Comparison of ENCODE assay signal across 8 cellular contexts in the genomic region with DNA sequence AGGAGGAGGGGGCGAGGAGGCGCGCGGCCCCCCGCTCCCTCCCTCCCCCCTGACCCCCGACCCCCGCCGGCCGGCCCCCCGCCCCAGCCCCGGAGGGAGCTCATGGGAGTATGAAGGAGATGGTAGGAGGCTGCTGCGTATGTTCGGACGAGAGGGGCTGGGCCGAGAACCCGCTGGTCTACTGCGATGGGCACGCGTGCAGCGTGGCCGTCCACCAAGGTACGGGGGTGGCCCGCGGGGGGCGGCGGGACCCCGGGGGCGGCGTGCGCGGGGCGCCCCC. TPM values are rescaled to one million over a fixed set of nuclear protein-coding genes. Genes with fewer than 3 reads are reported as not detected.
DNase-seq lines count a peak whose midpoint lies in the region; ATAC-seq and TF ChIP-seq lines count a peak whose summit lies in the region.

No MANE protein-coding gene starts in this region.

- H3K4me3 Mint-ChIP-seq in chondrocyte (ENCODE audit: unreplicated experiment) = peak overlapping the region; percentile 87
- peak overlapping the region; percentile 65 to 100 (median 97) for H3K4me3 Mint-ChIP-seq in naive thymus-derived CD4-positive, alpha-beta T cell

- H3K27ac ChIP-seq in KOPT-K1 (ENCODE audit: low read depth, low read length, poor library complexity, severe bottlenecking) = peak overlapping the region; percentile 97
- peak overlapping the region; percentile 71 for H3K27ac ChIP-seq in naive thymus-derived CD4-positive, alpha-beta T cell (ENCODE audit: low read depth, low read length)

- intact Hi-C loops in naive thymus-derived CD4-positive, alpha-beta T cell (cut with micrococcal nuclease) = loop anchor here (1.0 kb wide), 3 partner anchors 23 to 46 kb away; no protein-coding TSS in a partner anchor

- no peaks in the 10 kb centered on the region for H3K27me3 Mint-ChIP-seq in chondrocyte (ENCODE audit: low read depth)
- no peaks in the 10 kb centered on the region for H3K27me3 Mint-ChIP-seq in naive thymus-derived CD4-positive, alpha-beta T cell

- CTCF ChIA-PET in BJ (lab: Yijun Ruan, JAX) = interaction anchor here (1.0 to 1.4 kb wide), 3 partner anchors 16 to 30 kb away, joined by 3 to 5 read pairs (median 3); partner anchors contain the start of gene CISD3
- CTCF ChIA-PET in naive thymus-derived CD4-positive, alpha-beta T cell (lab: Charles Lee) = interaction anchor here (0.6 to 1.9 kb wide), 4 partner anchors 23 to 30 kb away, joined by 3 to 14 read pairs (median 5); no protein-coding TSS in a partner anchor

- H3K9me3 ChIP-seq in KOPT-K1 (ENCODE audit: insufficient read depth, low read length, poor library complexity, severe bottlenecking) = no peaks in the 10 kb centered on the region
- H3K9me3 ChIP-seq in naive thymus-derived CD4-positive, alpha-beta T cell (ENCODE audit: control insufficient read depth in 2 of 3, low read length in 3 of 3) = no peaks in the 10 kb centered on the region

- peaks cover 6% of the 10 kb centered on the region for H3K36me3 Mint-ChIP-seq in chondrocyte (ENCODE audit: low read depth)
- H3K36me3 Mint-ChIP-seq in naive thymus-derived CD4-positive, alpha-beta T cell = peaks cover 8 to 34% (median 9%) of the 10 kb centered on the region in 5 donors

- DNase-seq in BJ (ENCODE audit: low read depth) (no peak), chondrocyte (ENCODE audit: low spot score) (no peak), medulla oblongata (ENCODE audit: extremely low spot score) (no peak), NCI-H1105 (lab: John Stamatoyannopoulos, UW) (no peak)
- DNase-seq in naive thymus-derived CD4-positive, alpha-beta T cell = peak in 2 of 9 donors; percentile 23 to 51

- ATAC-seq in naive thymus-derived CD4-positive, alpha-beta T cell = no peak
- ATAC-seq in HG02610 (IDR thresholded peaks at IDR 0.05; ENCODE audit: unreplicated experiment) = no peak
- ATAC-seq in GM21576 (IDR thresholded peaks at IDR 0.05; ENCODE audit: unreplicated experiment) = no peak

- TF ChIP-seq CTCF in BJ (IDR thresholded peaks at IDR 0.05; ENCODE audit: insufficient read depth, low read depth, low read length) (no peak), chondrocyte (IDR thresholded peaks at IDR 0.05) (no peak)

- H3K4me1 ChIP-seq in naive thymus-derived CD4-positive, alpha-beta T cell (ENCODE audit: control insufficient read depth in 2 of 2, insufficient read depth in 2 of 2, low read length in 2 of 2) = peaks cover 27 to 29% of the 10 kb centered on the region in 2 donors

- no peaks in the 10 kb centered on the region for H3K27me3 ChIP-seq in BJ (ENCODE audit: control insufficient read depth, insufficient read depth, low read length)
- H3K27me3 ChIP-seq in naive thymus-derived CD4-positive, alpha-beta T cell (ENCODE audit: control insufficient read depth in 2 of 2, insufficient read depth in 2 of 2, low read length in 2 of 2) = no peaks in the 10 kb centered on the region

- POLR2A ChIA-PET in BJ (lab: Charles Lee) = no interaction called here
- POLR2A ChIA-PET in naive thymus-derived CD4-positive, alpha-beta T cell (lab: Charles Lee) = interaction anchor here (0.8 to 14.1 kb wide), 10 partner anchors 10 to 148 kb away, joined by 3 to 317 read pairs (median 5); partner anchors contain the start of genes CISD3 and RPL23

- peaks cover 50% of the 10 kb centered on the region for H3K4me1 Mint-ChIP-seq in chondrocyte (ENCODE audit: low read depth)
- peaks cover 35 to 58% (median 46%) of the 10 kb centered on the region in 7 donors for H3K4me1 Mint-ChIP-seq in naive thymus-derived CD4-positive, alpha-beta T cell

- no peaks in the 10 kb centered on the region for H3K9me3 Mint-ChIP-seq in chondrocyte (ENCODE audit: low read depth)
- peaks cover 0 to 2% (median 0%) of the 10 kb centered on the region in 11 donors for H3K9me3 Mint-ChIP-seq in naive thymus-derived CD4-positive, alpha-beta T cell

- no peak overlapping the region for H3K27ac Mint-ChIP-seq in chondrocyte (ENCODE audit: unreplicated experiment)
- peak overlapping the region in 6 of 9 donors; percentile 38 to 98 (median 89) for H3K27ac Mint-ChIP-seq in naive thymus-derived CD4-positive, alpha-beta T cell

- H3K36me3 ChIP-seq in BJ (ENCODE audit: control insufficient read depth, insufficient read depth, low read length) = peaks cover 9% of the 10 kb centered on the region
- H3K36me3 ChIP-seq in KOPT-K1 (ENCODE audit: insufficient read depth, low read length) = peaks cover 34% of the 10 kb centered on the region
- peaks cover 15 to 37% (median 20%) of the 10 kb centered on the region in 3 experiments for H3K36me3 ChIP-seq in naive thymus-derived CD4-positive, alpha-beta T cell (ENCODE audit: control insufficient read depth in 2 of 3, insufficient read depth in 3 of 3, low read length in 3 of 3)

- H3K4me3 ChIP-seq in BJ (ENCODE audit: low read depth, low read length) = peak overlapping the region; percentile 69
- H3K4me3 ChIP-seq in naive thymus-derived CD4-positive, alpha-beta T cell (ENCODE audit: low read length) = peak overlapping the region; percentile 73

RNA-seq across cellular contexts. Expression of gene MLLT6, which starts 0.4 kb away (rescaled TPM):
- 21.4 and 32.1 TPM in 2 replicates for polyA plus RNA-seq in BJ (2011; rRNA removed)
- polyA minus RNA-seq in BJ (2011; rRNA and poly(A)+ RNA removed) = 21.5 and 32.8 TPM in 2 replicates
- total RNA-seq in chondrocyte = 44.9 to 64.2 TPM (median 50.0 TPM) in 3 replicates
- 100 to 1,000 TPM; 287 to 533 (median 384) TPM for total RNA-seq in naive thymus-derived CD4-positive, alpha-beta T cell
- 10 to 100 TPM; 10.2 to 11.7 TPM for polyA plus RNA-seq in naive thymus-derived CD4-positive, alpha-beta T cell

RNA-seq across cellular contexts. Expression of gene CISD3, which starts 24.7 kb away (rescaled TPM):
- polyA plus RNA-seq in BJ (2011; rRNA removed) = 15.1 and 17.1 TPM in 2 replicates
- polyA minus RNA-seq in BJ (2011; rRNA and poly(A)+ RNA removed) = 5.8 and 8.3 TPM in 2 replicates
- 17.2 to 18.4 TPM (median 17.9 TPM) in 3 replicates for total RNA-seq in chondrocyte
- 10 to 100 TPM in 3 of 5 experiments, 1 to 10 TPM in 2; 8.0 to 39.6 (median 12.9) TPM for total RNA-seq in naive thymus-derived CD4-positive, alpha-beta T cell
- 10 to 100 TPM; 33.0 to 39.0 TPM for polyA plus RNA-seq in naive thymus-derived CD4-positive, alpha-beta T cell

RNA-seq across cellular contexts. Expression of gene EPOP, which starts 30.7 kb away (rescaled TPM):
- polyA plus RNA-seq in BJ (2011; rRNA removed) = 0.52 and 0.55 TPM in 2 replicates
- 0.43 and 0.51 TPM in 2 replicates for polyA minus RNA-seq in BJ (2011; rRNA and poly(A)+ RNA removed)
- 1.2 to 3.4 TPM (median 2.8 TPM) in 3 replicates for total RNA-seq in chondrocyte
- total RNA-seq in naive thymus-derived CD4-positive, alpha-beta T cell = 10 to 100 TPM in 1 of 5 experiments, under 1 TPM in 4; 0.19 to 13.4 (median 0.34) TPM
- not detected for polyA plus RNA-seq in naive thymus-derived CD4-positive, alpha-beta T cell

RNA-seq across cellular contexts. Expression of gene PCGF2, which starts 42.7 kb away (rescaled TPM):
- polyA plus RNA-seq in BJ (2011; rRNA removed) = 16.6 and 27.6 TPM in 2 replicates
- polyA minus RNA-seq in BJ (2011; rRNA and poly(A)+ RNA removed) = 20.8 and 27.5 TPM in 2 replicates
- 50.7 to 56.1 TPM (median 55.2 TPM) in 3 replicates for total RNA-seq in chondrocyte
- total RNA-seq in naive thymus-derived CD4-positive, alpha-beta T cell = 1 to 10 TPM in 1 of 5 experiments, under 1 TPM in 1, not detected in 3; 0.34 to 2.7 TPM
- under 1 TPM in 1 of 2 donors, not detected in 1; 0.09 TPM for polyA plus RNA-seq in naive thymus-derived CD4-positive, alpha-beta T cell

RNA-seq across cellular contexts. Expression of gene PSMB3, which starts 47.1 kb away (rescaled TPM):
- 293 and 337 TPM in 2 replicates for polyA plus RNA-seq in BJ (2011; rRNA removed)
- polyA minus RNA-seq in BJ (2011; rRNA and poly(A)+ RNA removed) = 158 and 319 TPM in 2 replicates
- 118 to 156 TPM (median 120 TPM) in 3 replicates for total RNA-seq in chondrocyte
- total RNA-seq in naive thymus-derived CD4-positive, alpha-beta T cell = 100 to 1,000 TPM in 2 of 5 experiments, 10 to 100 TPM in 3; 60.8 to 287 (median 92.1) TPM
- polyA plus RNA-seq in naive thymus-derived CD4-positive, alpha-beta T cell = 100 to 1,000 TPM; 382 to 410 TPM
